7 cellular contexts compared by ENCODE assay signal in genomic region chr13:74061939-74062595, GRCh38.
DNase-seq lines count a peak whose midpoint lies in the region; ATAC-seq and TF ChIP-seq lines count a peak whose summit lies in the region.

No MANE protein-coding gene starts in this region.

- no peak overlapping the region; the same call in 1 of the 2 replicates for H2AFZ ChIP-seq in OCI-LY7 (ENCODE audit: low read length)

- peaks cover 25% of the 10 kb centered on the region for H3K36me3 ChIP-seq in OCI-LY7 (ENCODE audit: insufficient read depth, low read length)

- POLR2A ChIA-PET in OCI-LY7 (lab: Charles Lee), result interaction anchor here (0.5 to 3.5 kb wide), 27 partner anchors 8 to 157 kb away, joined by 3 to 38 read pairs (median 4); partner anchors contain the start of gene KLF12

- CTCF ChIA-PET in OCI-LY7 (lab: Charles Lee; ENCODE audit: unreplicated experiment), result interaction anchor here (0.5 to 0.9 kb wide), 2 partner anchors 8 to 97 kb away, joined by 3 read pairs; no protein-coding TSS in a partner anchor

- peaks cover 14% of the 10 kb centered on the region for H3K9me3 Mint-ChIP-seq in type B pancreatic cell

- H3K9me3 ChIP-seq in OCI-LY7 (ENCODE audit: low read length), result peaks cover 16% of the 10 kb centered on the region; the same call in 1 of the 2 replicates

- intact Hi-C loops in OCI-LY7 (cut with micrococcal nuclease; ENCODE audit: unreplicated experiment) (loop anchor here (2.0 to 5.0 kb wide), 5 partner anchors 35 to 225 kb away; partner anchors contain the start of gene KLF12), Right ventricle myocardium superior (cut with DNase I) (no loop called here)

- H3K36me3 Mint-ChIP-seq in type B pancreatic cell, result peaks cover 28% of the 10 kb centered on the region

- H3K27ac Mint-ChIP-seq in type B pancreatic cell, result peak overlapping the region; percentile 5

- H3K27me3 Mint-ChIP-seq in type B pancreatic cell, result no peaks in the 10 kb centered on the region

- H3K9me2 ChIP-seq in OCI-LY7 (ENCODE audit: insufficient read depth, low read length), result no peaks in the 10 kb centered on the region

- H3K4me2 ChIP-seq in OCI-LY7 (ENCODE audit: low read length), result peak overlapping the region; percentile 88

- peaks cover 62% of the 10 kb centered on the region for H3K4me1 ChIP-seq in OCI-LY7 (ENCODE audit: insufficient read depth, low read length, poor library complexity, severe bottlenecking)

- H3K27ac ChIP-seq in OCI-LY7 (ENCODE audit: low read depth, low read length, poor library complexity, severe bottlenecking), result peak overlapping the region; percentile 84

- TF ChIP-seq CTCF in OCI-LY7 (conservative IDR thresholded peaks at IDR 0.05; ENCODE audit: low read length) (no peak), type B pancreatic cell (conservative IDR thresholded peaks at IDR 0.05) (no peak)

- H3K4me3 Mint-ChIP-seq in type B pancreatic cell, result no peak overlapping the region

- H4K20me1 ChIP-seq in OCI-LY7 (ENCODE audit: insufficient read depth, low read length), result no peaks in the 10 kb centered on the region

- H3K4me3 ChIP-seq in OCI-LY7 (ENCODE audit: low read depth, low read length, poor library complexity, severe bottlenecking), result peak overlapping the region; percentile 60

- DNase-seq in OCI-LY7 (ENCODE audit: low spot score), result peak; percentile 78
- no peak for DNase-seq in Right ventricle myocardium superior
- no peak for DNase-seq in type B pancreatic cell (ENCODE audit: extremely low spot score, unreplicated experiment)
- DNase-seq in cerebellar nuclear complex (lab: John Stamatoyannopoulos, UW), result no peak
- no peak for DNase-seq in KG1 (lab: John Stamatoyannopoulos, UW)

- no TSS peak for BruUV-seq in OCI-LY7 (replicated peaks; lab: Mats Ljungman, UMichigan)

- H3K4me1 Mint-ChIP-seq in type B pancreatic cell (ENCODE audit: unreplicated experiment), result peaks cover 36% of the 10 kb centered on the region

- peaks cover 60% of the 10 kb centered on the region; the same call in 1 of the 2 replicates for H3K79me2 ChIP-seq in OCI-LY7 (ENCODE audit: insufficient read depth, low read depth, low read length)

- ATAC-seq in GM18858 (IDR thresholded peaks at IDR 0.05; ENCODE audit: unreplicated experiment) (peak; percentile 60), HG02610 (IDR thresholded peaks at IDR 0.05; ENCODE audit: unreplicated experiment) (peak; percentile 53), Right ventricle myocardium superior (ENCODE audit: poor library complexity) (peak; percentile 55)
